Comparison of ENCODE assay signal across 8 cellular contexts in the genomic region with DNA sequence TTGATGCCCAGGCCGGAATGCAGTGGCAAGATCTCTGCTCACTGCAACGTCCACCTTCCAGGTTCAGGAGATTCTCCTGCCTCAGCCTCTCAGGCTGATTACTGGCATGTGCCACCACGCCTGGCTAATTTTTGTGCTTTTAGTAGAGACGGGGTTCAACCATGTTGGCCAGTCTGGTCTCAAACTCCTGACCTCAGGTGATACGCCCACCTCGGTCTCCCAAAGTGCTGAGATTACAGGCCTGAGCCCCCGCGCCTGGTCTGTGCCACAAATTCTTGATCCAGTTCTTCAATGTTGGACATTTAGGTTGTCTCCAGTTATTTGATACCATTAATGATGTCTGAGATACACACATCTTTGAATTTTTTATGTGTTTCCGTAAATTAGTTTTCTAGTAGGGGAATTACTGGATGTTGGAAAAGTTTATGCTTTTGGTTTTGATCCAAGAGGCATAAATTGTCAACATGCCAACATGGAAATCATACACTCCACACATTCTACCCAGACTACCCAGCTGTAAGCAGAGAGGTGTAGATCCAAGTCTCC. TPM values are rescaled to one million over a fixed set of nuclear protein-coding genes. Genes with fewer than 3 reads are reported as not detected.
A peak's percentile ranks its signal among the peaks of the same experiment; 100 is the strongest.
DNase-seq lines count a peak whose midpoint lies in the region; ATAC-seq and TF ChIP-seq lines count a peak whose summit lies in the region.

No MANE protein-coding gene starts in this region.

- H3K27ac Mint-ChIP-seq in activated naive CD4-positive, alpha-beta T cell treated with anti-CD3 and anti-CD28 coated beads, Interleukin-2, amount 10 ng/mL, durations not matched to agents 7 days and 5 days, result peak overlapping the region; percentile 93
- H3K27ac Mint-ChIP-seq in type B pancreatic cell, result peak overlapping the region; percentile 92

- no peaks in the 10 kb centered on the region for H3K36me3 ChIP-seq in body of pancreas (replicated peaks in 1 of 2; ENCODE audit: insufficient read depth in 1 of 2, low read depth in 2 of 2)
- no peaks in the 10 kb centered on the region for H3K36me3 ChIP-seq in lower lobe of right lung

- CTCF ChIA-PET in activated naive CD4-positive, alpha-beta T cell treated with anti-CD3 and anti-CD28 coated beads, Interleukin-2, amount 10 ng/mL, durations not matched to agents 7 days and 5 days (lab: Charles Lee), result interaction anchor here (0.7 to 2.1 kb wide), 4 partner anchors 9 to 49 kb away, joined by 3 to 4 read pairs (median 3); no protein-coding TSS in a partner anchor

- no peak for TF ChIP-seq POLR2A in body of pancreas (IDR thresholded peaks at IDR 0.05)

- intact Hi-C loops in body of pancreas (cut with DNase I) (no loop called here), lower lobe of right lung (cut with DNase I) (no loop called here)

- H3K4me3 Mint-ChIP-seq in activated naive CD4-positive, alpha-beta T cell treated with anti-CD3 and anti-CD28 coated beads, Interleukin-2, amount 10 ng/mL, durations not matched to agents 7 days and 5 days, result peak overlapping the region; percentile 75
- H3K4me3 Mint-ChIP-seq in type B pancreatic cell, result peak overlapping the region; percentile 96

- DNase-seq in activated naive CD4-positive, alpha-beta T cell treated with anti-CD3 and anti-CD28 coated beads, Interleukin-2, amount 10 ng/mL, durations not matched to agents 7 days and 5 days, result peak; percentile 27
- DNase-seq in activated naive CD4-positive, alpha-beta T cell (lab: John Stamatoyannopoulos, UW), result no peak
- DNase-seq in body of pancreas (peak in 1 of 4 donors; percentile 32), lower lobe of right lung (no peak), type B pancreatic cell (ENCODE audit: extremely low spot score, unreplicated experiment) (no peak)
- no peak for DNase-seq in NK-92 treated with Interleukin-12 subunit alpha and Interleukin-12 subunit beta, amount 100 ng/mL, for 24 hours (lab: John Stamatoyannopoulos, UW)
- no peak for DNase-seq in activated CD4-positive, alpha-beta T cell treated with anti-CD3 and anti-CD28 coated beads for 1 hour

- TF ChIP-seq CTCF in body of pancreas (IDR thresholded peaks at IDR 0.05) (peak in 3 of 7 experiments; percentile 28 to 88 (median 33)), lower lobe of right lung (IDR thresholded peaks at IDR 0.05) (no peak), type B pancreatic cell (conservative IDR thresholded peaks at IDR 0.05) (peak; percentile 64)

- peaks cover 15% of the 10 kb centered on the region for H3K36me3 Mint-ChIP-seq in activated naive CD4-positive, alpha-beta T cell treated with anti-CD3 and anti-CD28 coated beads, Interleukin-2, amount 10 ng/mL, durations not matched to agents 7 days and 5 days
- H3K36me3 Mint-ChIP-seq in type B pancreatic cell, result peaks cover 9% of the 10 kb centered on the region

- peaks cover 6% of the 10 kb centered on the region for H3K9me3 Mint-ChIP-seq in activated naive CD4-positive, alpha-beta T cell treated with anti-CD3 and anti-CD28 coated beads, Interleukin-2, amount 10 ng/mL, durations not matched to agents 7 days and 5 days
- H3K9me3 Mint-ChIP-seq in type B pancreatic cell, result peaks cover 4% of the 10 kb centered on the region

- H3K4me3 ChIP-seq in body of pancreas (no peak overlapping the region), lower lobe of right lung (peak overlapping the region; percentile 97)

- H3K27ac ChIP-seq in body of pancreas (peak overlapping the region; percentile 77 to 97 (median 96)), lower lobe of right lung (peak overlapping the region; percentile 95)

- H3K4me1 ChIP-seq in body of pancreas (peaks cover 39% of the 10 kb centered on the region), lower lobe of right lung (peaks cover 39% of the 10 kb centered on the region)

- no peaks in the 10 kb centered on the region for H3K9me3 ChIP-seq in body of pancreas
- H3K9me3 ChIP-seq in lower lobe of right lung, result no peaks in the 10 kb centered on the region

- H3K27me3 ChIP-seq in body of pancreas (no peaks in the 10 kb centered on the region), lower lobe of right lung (ENCODE audit: low read depth) (no peaks in the 10 kb centered on the region)

- H3K4me1 Mint-ChIP-seq in activated naive CD4-positive, alpha-beta T cell treated with anti-CD3 and anti-CD28 coated beads, Interleukin-2, amount 10 ng/mL, durations not matched to agents 7 days and 5 days, result peaks cover 41% of the 10 kb centered on the region
- H3K4me1 Mint-ChIP-seq in type B pancreatic cell (ENCODE audit: unreplicated experiment), result peaks cover 37% of the 10 kb centered on the region

- H3K27me3 Mint-ChIP-seq in activated naive CD4-positive, alpha-beta T cell treated with anti-CD3 and anti-CD28 coated beads, Interleukin-2, amount 10 ng/mL, durations not matched to agents 7 days and 5 days, result no peaks in the 10 kb centered on the region
- peaks cover 16% of the 10 kb centered on the region for H3K27me3 Mint-ChIP-seq in type B pancreatic cell

- ATAC-seq in body of pancreas (no peak), lower lobe of right lung (no peak), HG02610 (IDR thresholded peaks at IDR 0.05; ENCODE audit: unreplicated experiment) (no peak)

- WGBS in body of pancreas, 2 donors, result 78 to 84% methylated on average over 9 of the region's 9 CpGs

RNA-seq across cellular contexts. Expression of a gene that starts 0.5 kb away (rescaled TPM):
- total RNA-seq in body of pancreas, result 10 to 100 TPM; 49.0 to 52.7 TPM
- 21.9 TPM for total RNA-seq in lower lobe of right lung
- total RNA-seq in type B pancreatic cell (ENCODE audit: low replicate concordance), result 30.4 and 37.2 TPM in 2 replicates

RNA-seq across cellular contexts. Expression of a gene that starts 46.0 kb away (rescaled TPM):
- total RNA-seq in body of pancreas (10 to 100 TPM in 1 of 2 donors, 1 to 10 TPM in 1; 7.3 to 10.1 TPM), lower lobe of right lung (26.6 TPM), type B pancreatic cell (ENCODE audit: low replicate concordance) (5.5 and 7.6 TPM in 2 replicates)
